Comparison of ENCODE assay signal across 1 cellular context in genomic region chr18:55585586-55586521, GRCh38.
A peak's percentile ranks its signal among the peaks of the same experiment; 100 is the strongest.
TF ChIP-seq lines count a peak whose summit lies in the region.

No MANE protein-coding gene starts in this region.

TF ChIP-seq in HEK293, 187 proteins besides CTCF, POLR2A, EP300 and RAD21 (continued from another document):
- TF ChIP-seq ZNF624 (tag by site-specific recombination; IDR thresholded peaks at IDR 0.05) (no peak), PRDM1 (tag by site-specific recombination; IDR thresholded peaks at IDR 0.05) (peak; percentile 100), TCF7L2 (IDR thresholded peaks at IDR 0.05; ENCODE audit: borderline replicate concordance, low read depth, low read length) (no peak), SP7 (tag by site-specific recombination; IDR thresholded peaks at IDR 0.05) (no peak), ZNF174 (tag by site-specific recombination; IDR thresholded peaks at IDR 0.05) (no peak), ZNF830 (tag by site-specific recombination; IDR thresholded peaks at IDR 0.05; ENCODE audit: low read depth) (no peak), ZNF521 (tag by site-specific recombination; IDR thresholded peaks at IDR 0.05) (no peak), KLF17 (tag by site-specific recombination; IDR thresholded peaks at IDR 0.05) (no peak), BCL11B (tag by site-specific recombination; IDR thresholded peaks at IDR 0.05; ENCODE audit: low read depth) (no peak), ZNF501 (tag by site-specific recombination; IDR thresholded peaks at IDR 0.05) (no peak), IKZF3 (tag by site-specific recombination; IDR thresholded peaks at IDR 0.05) (0 out of 2 replicates have a peak, but pooled peaks have one; percentile 5), ZNF350 (tag by site-specific recombination; IDR thresholded peaks at IDR 0.05) (no peak), ZNF488 (tag by site-specific recombination; IDR thresholded peaks at IDR 0.05) (no peak), ZNF202 (tag by site-specific recombination; IDR thresholded peaks at IDR 0.05; ENCODE audit: borderline replicate concordance) (no peak), ZNF155 (tag by site-specific recombination; IDR thresholded peaks at IDR 0.05) (no peak), ZNF776 (tag by site-specific recombination; IDR thresholded peaks at IDR 0.05; ENCODE audit: borderline replicate concordance) (no peak), ZNF768 (tag by site-specific recombination; IDR thresholded peaks at IDR 0.05) (no peak), ZBTB44 (tag by site-specific recombination; IDR thresholded peaks at IDR 0.05) (peak; percentile 58; the same call in 1 of the 2 replicates), SCRT2 (tag by site-specific recombination; IDR thresholded peaks at IDR 0.05) (0 out of 2 replicates have a peak, but pooled peaks have one; percentile 55), OSR2 (tag by site-specific recombination; IDR thresholded peaks at IDR 0.05) (peak; percentile 67), MZF1 (tag by site-specific recombination; IDR thresholded peaks at IDR 0.05; ENCODE audit: borderline replicate concordance) (no peak), ZNF335 (tag by site-specific recombination; conservative IDR thresholded peaks at IDR 0.05) (peak; percentile 59; the same call in 1 of the 2 replicates), SCRT1 (tag by site-specific recombination; IDR thresholded peaks at IDR 0.05; ENCODE audit: borderline replicate concordance) (peak; percentile 46; the same call in 1 of the 2 replicates), KLF9 (tag by site-specific recombination; IDR thresholded peaks at IDR 0.05; ENCODE audit: low read depth) (no peak), ZNF645 (tag by site-specific recombination; IDR thresholded peaks at IDR 0.05) (no peak), ZNF560 (tag by site-specific recombination; IDR thresholded peaks at IDR 0.05; ENCODE audit: borderline replicate concordance) (no peak), MYNN (tag by site-specific recombination; IDR thresholded peaks at IDR 0.05; ENCODE audit: borderline replicate concordance) (no peak)
